15 cellular contexts compared by ENCODE assay signal in the genomic region with DNA sequence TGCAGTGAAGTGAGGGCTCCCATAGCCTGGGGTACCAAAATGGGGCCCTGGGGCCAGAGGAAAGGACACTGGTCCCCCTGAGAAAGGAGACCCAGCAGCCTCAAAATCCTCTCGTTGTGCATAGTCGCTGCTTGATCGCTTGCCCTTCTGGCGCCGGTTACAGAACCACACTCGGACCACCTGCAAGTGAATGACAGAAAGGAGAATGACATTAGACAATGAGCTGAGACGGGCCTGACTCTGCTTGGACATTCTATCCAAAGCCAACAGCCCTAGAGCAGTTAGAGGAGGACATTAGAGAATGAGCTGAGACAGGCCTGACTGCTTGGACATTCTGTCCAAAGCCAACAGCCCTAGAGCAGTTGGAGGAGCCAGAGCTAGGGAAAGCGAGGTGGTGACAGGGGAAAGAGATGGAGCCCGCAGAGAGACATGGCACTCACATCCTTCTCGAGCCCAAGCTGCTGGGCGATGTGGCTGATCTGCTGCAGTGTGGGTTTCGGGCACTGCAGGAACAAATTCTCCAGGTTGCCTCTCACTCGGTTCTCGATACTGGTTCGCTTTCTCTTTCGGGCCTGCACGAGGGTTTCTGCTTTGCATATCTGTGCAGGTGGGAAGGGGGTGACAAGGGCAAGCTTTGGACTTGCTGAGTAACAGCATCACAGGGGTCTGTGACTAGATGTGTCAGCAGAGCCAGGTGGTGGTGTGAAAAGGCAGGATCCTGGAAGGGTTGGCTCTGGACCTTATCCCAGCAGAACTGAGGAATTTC. TPM values are rescaled to one million over a fixed set of nuclear protein-coding genes. Genes with fewer than 3 reads are reported as not detected.
DNase-seq lines count a peak whose midpoint lies in the region; ATAC-seq, FAIRE-seq and TF ChIP-seq lines count a peak whose summit lies in the region.
"Not testable (repeated sequence)": the region's sequence is repeated elsewhere in the genome, so short reads cannot be mapped to it uniquely, and the experiment has no call there.
"Had no signal": no experiment of that assay in that cellular context is flagged by ENCODE, and none has a peak within 500 bp of the region (broad histone marks: within the 10 kb centered on the region; RNA-seq: fewer than 3 reads in every experiment).

No MANE protein-coding gene starts in this region.

- CTCF ChIA-PET in activated CD4-positive, alpha-beta memory T cell treated with anti-CD3 and anti-CD28 coated beads for 36 hours (lab: Charles Lee) = interaction anchor here (1.9 kb wide), 1 partner anchor 20 kb away, joined by 5 read pairs; no protein-coding TSS in a partner anchor

- ATAC-seq in HG02571 (IDR thresholded peaks at IDR 0.05; ENCODE audit: unreplicated experiment) (peak; percentile 64), HG03103 (IDR thresholded peaks at IDR 0.05; ENCODE audit: low read depth, unreplicated experiment) (peak; percentile 75)

- not testable (repeated sequence) for H3K9me3 Mint-ChIP-seq in IgD-negative memory B cell; activated CD4-positive, alpha-beta memory T cell treated with anti-CD3 and anti-CD28 coated beads for 36 hours

- POLR2A ChIA-PET in activated CD4-positive, alpha-beta memory T cell treated with anti-CD3 and anti-CD28 coated beads for 36 hours (lab: Charles Lee) = interaction anchor here (0.8 to 1.1 kb wide), 2 partner anchors 10 to 34 kb away, joined by 3 to 5 read pairs; no protein-coding TSS in a partner anchor

- in situ Hi-C loops in GM18951 (cut with MboI; ENCODE audit: low sequenced_read_pairs, unreplicated experiment) = not testable (repeated sequence)

- peaks cover 13 to 18% (median 17%) of the 10 kb centered on the region in 3 donors for H3K4me1 Mint-ChIP-seq in IgD-negative memory B cell
- H3K4me1 Mint-ChIP-seq in activated CD4-positive, alpha-beta memory T cell treated with anti-CD3 and anti-CD28 coated beads for 36 hours (ENCODE audit: low read depth) = peaks cover 42% of the 10 kb centered on the region

- H3K27me3 Mint-ChIP-seq in IgD-negative memory B cell; activated CD4-positive, alpha-beta memory T cell treated with anti-CD3 and anti-CD28 coated beads for 36 hours: not testable (repeated sequence)

- DNase-seq in GM12891 (ENCODE audit: insufficient read length, low spot score) = peak; percentile 50
- peak; percentile 74 for DNase-seq in GM20000 (ENCODE audit: low spot score)
- peak; percentile 46 for DNase-seq in activated CD4-positive, alpha-beta memory T cell treated with anti-CD3 and anti-CD28 coated beads for 36 hours
- peak; percentile 30 for DNase-seq in posterior vena cava (ENCODE audit: low spot score)

- not testable (repeated sequence) for TF ChIP-seq CTCF in GM20000 (IDR thresholded peaks at IDR 0.05; ENCODE audit: extremely low read depth, missing control alignments)

- FAIRE-seq in GM12891 (lab: Jason Lieb, UNC) = peak; percentile 87

- H3K36me3 Mint-ChIP-seq in IgD-negative memory B cell = not testable (repeated sequence)
- peaks cover 29% of the 10 kb centered on the region for H3K36me3 Mint-ChIP-seq in activated CD4-positive, alpha-beta memory T cell treated with anti-CD3 and anti-CD28 coated beads for 36 hours

- TF ChIP-seq POLR2A in GM12891 (IDR thresholded peaks at IDR 0.05; ENCODE audit: low read depth, low read length) (peak; percentile 78), GM18951 (IDR thresholded peaks at IDR 0.05; ENCODE audit: extremely low read depth, insufficient read depth, insufficient read length) (peak; percentile 51)

- intact Hi-C loops in activated CD4-positive, alpha-beta memory T cell treated with anti-CD3 and anti-CD28 coated beads for 36 hours (cut with micrococcal nuclease); posterior vena cava (cut with DNase I): not testable (repeated sequence)

- H3K4me3 Mint-ChIP-seq in IgD-negative memory B cell = peak overlapping the region; percentile 1 to 93 (median 72)
- not testable (repeated sequence) for H3K4me3 Mint-ChIP-seq in activated CD4-positive, alpha-beta memory T cell treated with anti-CD3 and anti-CD28 coated beads for 36 hours

- peak overlapping the region; percentile 8 to 91 (median 51) for H3K27ac Mint-ChIP-seq in IgD-negative memory B cell
- not testable (repeated sequence) for H3K27ac Mint-ChIP-seq in activated CD4-positive, alpha-beta memory T cell treated with anti-CD3 and anti-CD28 coated beads for 36 hours

TF ChIP-seq in GM12891, 5 proteins besides CTCF, POLR2A, EP300 and RAD21:
- TF ChIP-seq POU2F2 (IDR thresholded peaks at IDR 0.05; ENCODE audit: low read depth, low read length) (peak; percentile 97), POLR2AphosphoS5 (IDR thresholded peaks at IDR 0.05; ENCODE audit: low read depth, low read length) (peak; percentile 76)

RNA-seq across cellular contexts. Expression of gene POU5F1, which starts 5.6 kb away (rescaled TPM):
- polyA plus RNA-seq in GM12891 (2012; ENCODE audit: low read depth, missing spikeins) = 5.1 TPM
- 0.70 TPM for polyA plus RNA-seq in IgD-negative memory B cell
- under 1 TPM in 1 of 2 experiments, not detected in 1; 0.52 TPM for total RNA-seq in activated CD4-positive, alpha-beta memory T cell treated with anti-CD3 and anti-CD28 coated beads for 36 hours
- not detected for total RNA-seq in posterior vena cava
- total RNA-seq: HT1080, mesothelial cell of epicardium had no signal
- polyA plus RNA-seq: AG04450 had no signal

RNA-seq across cellular contexts. Expression of gene TCF19, which starts 6.5 kb away (rescaled TPM):
- polyA plus RNA-seq in GM12891 (2012; ENCODE audit: low read depth, missing spikeins) = 39.2 TPM
- polyA plus RNA-seq in IgD-negative memory B cell = 14.9 TPM
- total RNA-seq in activated CD4-positive, alpha-beta memory T cell treated with anti-CD3 and anti-CD28 coated beads for 36 hours = 10 to 100 TPM; 93.0 to 93.1 TPM
- 1 to 10 TPM; 3.0 to 4.8 TPM for total RNA-seq in posterior vena cava

RNA-seq across cellular contexts. Expression of gene CCHCR1, which starts 7.3 kb away (rescaled TPM):
- polyA plus RNA-seq in GM12891 (2012; ENCODE audit: low read depth, missing spikeins) = 28.3 TPM
- 9.4 TPM for polyA plus RNA-seq in IgD-negative memory B cell
- 10 to 100 TPM; 44.5 to 50.5 TPM for total RNA-seq in activated CD4-positive, alpha-beta memory T cell treated with anti-CD3 and anti-CD28 coated beads for 36 hours
- total RNA-seq in posterior vena cava = 10 to 100 TPM in 1 of 2 donors, 1 to 10 TPM in 1; 9.6 to 13.4 TPM

RNA-seq across cellular contexts. Expression of gene PSORS1C2, which starts 26.0 kb away (rescaled TPM):
- polyA plus RNA-seq in GM12891 (2012; ENCODE audit: low read depth, missing spikeins) = not detected
- polyA plus RNA-seq in IgD-negative memory B cell = not detected
- not detected for total RNA-seq in activated CD4-positive, alpha-beta memory T cell treated with anti-CD3 and anti-CD28 coated beads for 36 hours
- not detected for total RNA-seq in posterior vena cava
- total RNA-seq: Daoy, HT1080, mesothelial cell of epicardium, Right ventricle myocardium inferior, T-cell, uterus had no signal
- polyA plus RNA-seq: AG04450 had no signal

RNA-seq across cellular contexts. Expression of gene CDSN, which starts 44.6 kb away (rescaled TPM):
- not detected for polyA plus RNA-seq in GM12891 (2012; ENCODE audit: low read depth, missing spikeins)
- not detected for polyA plus RNA-seq in IgD-negative memory B cell
- total RNA-seq in activated CD4-positive, alpha-beta memory T cell treated with anti-CD3 and anti-CD28 coated beads for 36 hours = not detected
- not detected for total RNA-seq in posterior vena cava
- total RNA-seq: Daoy, HT1080, mesothelial cell of epicardium, Right ventricle myocardium inferior, T-cell had no signal
- polyA plus RNA-seq: AG04450 had no signal

Comparison
In these comparisons a context has a peak if more than half of its experiments do, and no peak if none do; other contexts are left out.
1. Peak in every context shown above with its lines: DNase-seq and ATAC-seq.
2. RNA of gene TCF19, which starts 6.5 kb away (total RNA-seq): 93.0 to 93.1 TPM in activated CD4-positive, alpha-beta memory T cell treated with anti-CD3 and anti-CD28 coated beads for 36 hours; 3.0 to 4.8 TPM in posterior vena cava; every median in the first group is over 10 times any median in the second.